Comparison of ENCODE assay signal across 24 cellular contexts in the genomic region with DNA sequence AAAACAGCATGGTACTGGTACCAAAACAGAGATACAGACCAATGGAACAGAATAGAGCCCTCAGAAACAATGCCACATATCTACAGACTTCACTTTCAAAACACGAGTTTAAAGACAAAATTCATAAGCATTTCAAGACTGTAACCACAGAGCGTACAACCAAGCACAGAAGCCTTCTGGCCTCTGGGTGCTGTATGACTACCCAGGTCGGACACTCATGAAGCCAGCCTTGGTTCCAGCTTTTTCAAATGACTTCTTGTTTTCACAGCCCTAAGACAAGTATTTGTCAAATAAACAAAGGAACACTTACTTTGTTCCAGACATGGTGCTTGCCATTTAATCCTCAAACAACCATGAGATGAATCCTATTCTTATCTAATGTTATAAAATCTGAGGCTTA.
"Had no signal": no experiment of that assay in that cellular context is flagged by ENCODE, and none has a peak within 500 bp of the region (broad histone marks: within the 10 kb centered on the region; RNA-seq: fewer than 3 reads in every experiment).

No MANE protein-coding gene starts in this region.

- H3K9me3 ChIP-seq: stomach, suprapubic skin, testis, thoracic aorta, tibial artery, tibial nerve, transverse colon, upper lobe of left lung, upper lobe of right lung, uterus, vagina had no signal

- H3K36me3 ChIP-seq: stomach, suprapubic skin, thoracic aorta, tibial artery, tibial nerve, transverse colon, upper lobe of left lung, upper lobe of right lung, uterus, vagina had no signal

- ATAC-seq: stimulated activated effector memory CD8-positive, alpha-beta T cell treated with anti-CD3 and anti-CD28 coated beads, Interleukin-12 subunit alpha, Interleukin-12 subunit beta, amount 100 ng/mL, for 72 hours; stimulated activated memory B cell treated with anti-CD40 and anti-IgM and Interleukin-4, amounts not matched to agents 10 μg/mL and 1 μg/mL and 100 μg/mL, for 72 hours; stimulated activated naive B cell treated with anti-CD40 and anti-IgM and Interleukin-4, amounts not matched to agents 10 μg/mL and 1 μg/mL and 100 μg/mL, for 72 hours; stimulated activated naive CD8-positive, alpha-beta T cell treated with anti-CD3 and anti-CD28 coated beads, Interleukin-15, amount 100 ng/mL, for 72 hours; stimulated activated naive CD8-positive, alpha-beta T cell treated with anti-CD3 and anti-CD28 coated beads, Interleukin-15, Interleukin-2, amounts not matched to agents 100 U/mL and 50 U/mL, for 24 hours; upper lobe of right lung had no signal

- DNase-seq: stimulated activated CD4-positive, alpha-beta T cell treated with anti-CD3 and anti-CD28 coated beads, Interleukin-2, amount 100 ng/mL, for 48 hours; stimulated activated CD4-positive, alpha-beta T cell treated with anti-CD3 and anti-CD28 coated beads, Interleukin-4, amount 100 ng/mL, for 1 hour; stimulated activated CD4-positive, alpha-beta T cell treated with anti-CD3 and anti-CD28 coated beads, Interleukin-4, amount 100 ng/mL, for 24 hours; stimulated activated CD4-positive, alpha-beta T cell treated with anti-CD3 and anti-CD28 coated beads, Interleukin-4, amount 100 ng/mL, for 4 hours; stimulated activated CD8-positive, alpha-beta memory T cell treated with anti-CD3 and anti-CD28 coated beads, Interleukin-4, amount 100 ng/mL, for 48 hours; stimulated activated naive B cell treated with anti-CD40 and anti-IgM and Interleukin-4, amounts not matched to agents 10 μg/mL and 1 μg/mL and 100 μg/mL, for 72 hours; stimulated activated naive CD4-positive, alpha-beta T cell; stimulated activated naive CD4-positive, alpha-beta T cell treated with Interleukin-2 at 50 U/mL for 16 hours; stimulated activated naive CD8-positive, alpha-beta T cell treated with anti-CD3 and anti-CD28 coated beads, Interleukin-15, amount 100 ng/mL, for 72 hours; stimulated activated naive CD8-positive, alpha-beta T cell treated with anti-CD3 and anti-CD28 coated beads, Interleukin-15, Interleukin-2, amounts not matched to agents 100 U/mL and 50 U/mL, for 24 hours; stomach; substantia nigra; testis; tibial artery; transverse colon; upper lobe of left lung; upper lobe of right lung; uterus had no signal

- H3K27me3 ChIP-seq: stomach, suprapubic skin, testis, tibial artery, tibial nerve, transverse colon, upper lobe of left lung, upper lobe of right lung, uterus, vagina had no signal

- H3K4me3 ChIP-seq: stomach, suprapubic skin, testis, thoracic aorta, tibial artery, tibial nerve, transverse colon, upper lobe of left lung, upper lobe of right lung, uterus, vagina had no signal

- H3K27ac ChIP-seq: stomach, suprapubic skin, testis, thoracic aorta, tibial artery, tibial nerve, transverse colon, upper lobe of left lung, upper lobe of right lung, uterus, vagina had no signal

- H3K4me1 ChIP-seq: testis, transverse colon, upper lobe of left lung, upper lobe of right lung, uterus, vagina had no signal
